ENCODE assay signal across 3 cellular contexts in the genomic region with DNA sequence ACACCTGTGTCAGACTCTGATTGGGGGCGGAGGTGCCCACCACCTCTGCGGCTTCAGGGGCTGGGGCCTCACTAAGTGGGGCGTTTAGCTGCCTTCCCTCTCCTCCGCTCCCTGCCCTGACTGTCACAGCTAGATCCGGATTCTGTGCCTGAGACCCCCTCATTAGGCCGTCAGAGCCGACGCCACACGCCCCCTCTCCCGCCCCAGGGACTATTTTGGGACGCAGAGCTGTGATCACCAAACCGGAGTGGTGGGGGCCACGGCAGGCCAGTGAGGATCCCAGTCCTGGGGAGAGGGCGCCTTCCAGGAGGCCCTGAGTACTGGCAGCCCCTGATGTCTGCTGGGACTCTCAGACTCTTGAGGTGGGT.
TF ChIP-seq lines count a peak whose summit lies in the region.

No MANE protein-coding gene starts in this region.

TF ChIP-seq in SK-N-SH treated with all-trans-retinoic acid at 6 μM for 48 hours, 23 proteins besides CTCF, POLR2A, EP300 and RAD21:
- TF ChIP-seq GLIS3 (CRISPR knock-in tag; IDR thresholded peaks at IDR 0.05) (no peak), ZNF8 (CRISPR knock-in tag; IDR thresholded peaks at IDR 0.05) (no peak), ZNF565 (CRISPR knock-in tag; conservative IDR thresholded peaks at IDR 0.05; ENCODE audit: low read depth) (no peak), ZFP30 (CRISPR knock-in tag; IDR thresholded peaks at IDR 0.05) (no peak)
- TF ChIP-seq, protein P1, sequence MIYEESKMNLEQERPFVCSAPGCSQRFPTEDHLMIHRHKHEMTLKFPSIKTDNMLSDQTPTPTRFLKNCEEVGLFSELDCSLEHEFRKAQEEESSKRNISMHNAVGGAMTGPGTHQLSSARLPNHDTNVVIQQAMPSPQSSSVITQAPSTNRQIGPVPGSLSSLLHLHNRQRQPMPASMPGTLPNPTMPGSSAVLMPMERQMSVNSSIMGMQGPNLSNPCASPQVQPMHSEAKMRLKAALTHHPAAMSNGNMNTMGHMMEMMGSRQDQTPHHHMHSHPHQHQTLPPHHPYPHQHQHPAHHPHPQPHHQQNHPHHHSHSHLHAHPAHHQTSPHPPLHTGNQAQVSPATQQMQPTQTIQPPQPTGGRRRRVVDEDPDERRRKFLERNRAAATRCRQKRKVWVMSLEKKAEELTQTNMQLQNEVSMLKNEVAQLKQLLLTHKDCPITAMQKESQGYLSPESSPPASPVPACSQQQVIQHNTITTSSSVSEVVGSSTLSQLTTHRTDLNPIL (CRISPR knock-in tag; IDR thresholded peaks at IDR 0.05; ENCODE audit: low read depth) = no peak

TF ChIP-seq in SK-N-SH, 30 proteins besides CTCF, POLR2A, EP300 and RAD21:
- TF ChIP-seq TEAD4 (IDR thresholded peaks at IDR 0.05; ENCODE audit: borderline replicate concordance, insufficient read depth) (no peak), NRF1 (IDR thresholded peaks at IDR 0.05; ENCODE audit: low read depth, low read length) (no peak), MEF2A (IDR thresholded peaks at IDR 0.05; ENCODE audit: borderline replicate concordance, low read depth) (no peak), GABPA (IDR thresholded peaks at IDR 0.05; ENCODE audit: low read depth) (no peak), RXRA (IDR thresholded peaks at IDR 0.05; ENCODE audit: borderline replicate concordance, low read depth) (no peak), NFIC (IDR thresholded peaks at IDR 0.05; ENCODE audit: borderline replicate concordance) (no peak), TCF12 (IDR thresholded peaks at IDR 0.05) (no peak)

TF ChIP-seq in HepG2, 621 proteins besides CTCF, POLR2A, EP300 and RAD21:
- TF ChIP-seq, protein P2, sequence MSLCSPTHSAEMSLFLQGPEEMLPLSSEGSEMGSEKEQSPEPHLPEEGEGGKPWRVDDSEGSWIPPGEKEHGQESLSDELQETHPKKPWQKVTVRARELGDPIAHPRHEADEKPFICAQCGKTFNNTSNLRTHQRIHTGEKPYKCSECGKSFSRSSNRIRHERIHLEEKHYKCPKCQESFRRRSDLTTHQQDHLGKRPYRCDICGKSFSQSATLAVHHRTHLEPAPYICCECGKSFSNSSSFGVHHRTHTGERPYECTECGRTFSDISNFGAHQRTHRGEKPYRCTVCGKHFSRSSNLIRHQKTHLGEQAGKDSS (CRISPR knock-in tag; IDR thresholded peaks at IDR 0.05; ENCODE audit: borderline replicate concordance, low read depth) = no peak
- TF ChIP-seq ATM (IDR thresholded peaks at IDR 0.05; ENCODE audit: borderline replicate concordance) (no peak), ZNF556 (CRISPR knock-in tag; IDR thresholded peaks at IDR 0.05; ENCODE audit: borderline replicate concordance) (no peak)
- TF ChIP-seq, protein P3, sequence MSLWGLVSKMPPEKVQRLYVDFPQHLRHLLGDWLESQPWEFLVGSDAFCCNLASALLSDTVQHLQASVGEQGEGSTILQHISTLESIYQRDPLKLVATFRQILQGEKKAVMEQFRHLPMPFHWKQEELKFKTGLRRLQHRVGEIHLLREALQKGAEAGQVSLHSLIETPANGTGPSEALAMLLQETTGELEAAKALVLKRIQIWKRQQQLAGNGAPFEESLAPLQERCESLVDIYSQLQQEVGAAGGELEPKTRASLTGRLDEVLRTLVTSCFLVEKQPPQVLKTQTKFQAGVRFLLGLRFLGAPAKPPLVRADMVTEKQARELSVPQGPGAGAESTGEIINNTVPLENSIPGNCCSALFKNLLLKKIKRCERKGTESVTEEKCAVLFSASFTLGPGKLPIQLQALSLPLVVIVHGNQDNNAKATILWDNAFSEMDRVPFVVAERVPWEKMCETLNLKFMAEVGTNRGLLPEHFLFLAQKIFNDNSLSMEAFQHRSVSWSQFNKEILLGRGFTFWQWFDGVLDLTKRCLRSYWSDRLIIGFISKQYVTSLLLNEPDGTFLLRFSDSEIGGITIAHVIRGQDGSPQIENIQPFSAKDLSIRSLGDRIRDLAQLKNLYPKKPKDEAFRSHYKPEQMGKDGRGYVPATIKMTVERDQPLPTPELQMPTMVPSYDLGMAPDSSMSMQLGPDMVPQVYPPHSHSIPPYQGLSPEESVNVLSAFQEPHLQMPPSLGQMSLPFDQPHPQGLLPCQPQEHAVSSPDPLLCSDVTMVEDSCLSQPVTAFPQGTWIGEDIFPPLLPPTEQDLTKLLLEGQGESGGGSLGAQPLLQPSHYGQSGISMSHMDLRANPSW (CRISPR knock-in tag; IDR thresholded peaks at IDR 0.05; ENCODE audit: borderline replicate concordance) = no peak
- TF ChIP-seq, protein P4, sequence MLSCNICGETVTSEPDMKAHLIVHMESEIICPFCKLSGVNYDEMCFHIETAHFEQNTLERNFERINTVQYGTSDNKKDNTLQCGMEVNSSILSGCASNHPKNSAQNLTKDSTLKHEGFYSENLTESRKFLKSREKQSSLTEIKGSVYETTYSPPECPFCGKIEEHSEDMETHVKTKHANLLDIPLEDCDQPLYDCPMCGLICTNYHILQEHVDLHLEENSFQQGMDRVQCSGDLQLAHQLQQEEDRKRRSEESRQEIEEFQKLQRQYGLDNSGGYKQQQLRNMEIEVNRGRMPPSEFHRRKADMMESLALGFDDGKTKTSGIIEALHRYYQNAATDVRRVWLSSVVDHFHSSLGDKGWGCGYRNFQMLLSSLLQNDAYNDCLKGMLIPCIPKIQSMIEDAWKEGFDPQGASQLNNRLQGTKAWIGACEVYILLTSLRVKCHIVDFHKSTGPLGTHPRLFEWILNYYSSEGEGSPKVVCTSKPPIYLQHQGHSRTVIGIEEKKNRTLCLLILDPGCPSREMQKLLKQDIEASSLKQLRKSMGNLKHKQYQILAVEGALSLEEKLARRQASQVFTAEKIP (CRISPR knock-in tag; IDR thresholded peaks at IDR 0.05; ENCODE audit: borderline replicate concordance) = no peak
- TF ChIP-seq, protein P5, sequence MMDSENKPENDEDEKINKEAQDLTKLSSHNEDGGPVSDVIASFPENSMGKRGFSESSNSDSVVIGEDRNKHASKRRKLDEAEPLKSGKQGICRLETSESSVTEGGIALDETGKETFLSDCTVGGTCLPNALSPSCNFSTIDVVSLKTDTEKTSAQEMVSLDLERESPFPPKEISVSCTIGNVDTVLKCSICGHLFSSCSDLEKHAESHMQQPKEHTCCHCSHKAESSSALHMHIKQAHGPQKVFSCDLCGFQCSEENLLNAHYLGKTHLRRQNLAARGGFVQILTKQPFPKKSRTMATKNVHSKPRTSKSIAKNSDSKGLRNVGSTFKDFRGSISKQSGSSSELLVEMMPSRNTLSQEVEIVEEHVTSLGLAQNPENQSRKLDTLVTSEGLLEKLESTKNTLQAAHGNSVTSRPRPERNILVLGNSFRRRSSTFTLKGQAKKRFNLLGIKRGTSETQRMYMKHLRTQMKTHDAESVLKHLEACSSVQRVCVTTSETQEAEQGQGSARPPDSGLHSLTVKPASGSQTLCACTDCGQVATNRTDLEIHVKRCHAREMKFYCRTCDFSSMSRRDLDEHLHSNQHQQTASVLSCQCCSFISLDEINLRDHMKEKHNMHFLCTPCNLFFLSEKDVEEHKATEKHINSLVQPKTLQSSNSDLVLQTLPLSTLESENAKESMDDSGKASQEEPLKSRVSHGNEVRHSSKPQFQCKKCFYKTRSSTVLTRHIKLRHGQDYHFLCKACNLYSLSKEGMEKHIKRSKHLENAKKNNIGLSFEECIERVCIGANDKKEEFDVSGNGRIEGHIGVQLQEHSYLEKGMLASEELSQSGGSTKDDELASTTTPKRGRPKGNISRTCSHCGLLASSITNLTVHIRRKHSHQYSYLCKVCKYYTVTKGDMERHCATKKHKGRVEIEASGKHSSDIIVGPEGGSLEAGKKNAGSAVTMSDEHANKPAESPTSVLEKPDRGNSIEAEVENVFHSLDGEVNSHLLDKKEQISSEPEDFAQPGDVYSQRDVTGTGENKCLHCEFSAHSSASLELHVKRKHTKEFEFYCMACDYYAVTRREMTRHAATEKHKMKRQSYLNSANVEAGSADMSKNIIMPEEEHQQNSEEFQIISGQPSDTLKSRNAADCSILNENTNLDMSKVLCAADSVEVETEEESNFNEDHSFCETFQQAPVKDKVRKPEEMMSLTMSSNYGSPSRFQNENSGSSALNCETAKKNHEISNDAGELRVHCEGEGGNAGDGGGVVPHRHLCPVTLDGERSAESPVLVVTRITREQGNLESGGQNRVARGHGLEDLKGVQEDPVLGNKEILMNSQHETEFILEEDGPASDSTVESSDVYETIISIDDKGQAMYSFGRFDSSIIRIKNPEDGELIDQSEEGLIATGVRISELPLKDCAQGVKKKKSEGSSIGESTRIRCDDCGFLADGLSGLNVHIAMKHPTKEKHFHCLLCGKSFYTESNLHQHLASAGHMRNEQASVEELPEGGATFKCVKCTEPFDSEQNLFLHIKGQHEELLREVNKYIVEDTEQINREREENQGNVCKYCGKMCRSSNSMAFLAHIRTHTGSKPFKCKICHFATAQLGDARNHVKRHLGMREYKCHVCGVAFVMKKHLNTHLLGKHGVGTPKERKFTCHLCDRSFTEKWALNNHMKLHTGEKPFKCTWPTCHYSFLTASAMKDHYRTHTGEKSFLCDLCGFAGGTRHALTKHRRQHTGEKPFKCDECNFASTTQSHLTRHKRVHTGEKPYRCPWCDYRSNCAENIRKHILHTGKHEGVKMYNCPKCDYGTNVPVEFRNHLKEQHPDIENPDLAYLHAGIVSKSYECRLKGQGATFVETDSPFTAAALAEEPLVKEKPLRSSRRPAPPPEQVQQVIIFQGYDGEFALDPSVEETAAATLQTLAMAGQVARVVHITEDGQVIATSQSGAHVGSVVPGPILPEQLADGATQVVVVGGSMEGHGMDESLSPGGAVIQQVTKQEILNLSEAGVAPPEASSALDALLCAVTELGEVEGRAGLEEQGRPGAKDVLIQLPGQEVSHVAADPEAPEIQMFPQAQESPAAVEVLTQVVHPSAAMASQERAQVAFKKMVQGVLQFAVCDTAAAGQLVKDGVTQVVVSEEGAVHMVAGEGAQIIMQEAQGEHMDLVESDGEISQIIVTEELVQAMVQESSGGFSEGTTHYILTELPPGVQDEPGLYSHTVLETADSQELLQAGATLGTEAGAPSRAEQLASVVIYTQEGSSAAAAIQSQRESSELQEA (CRISPR knock-in tag; IDR thresholded peaks at IDR 0.05; ENCODE audit: not compliant biosample characterization) = peak; percentile 1
